15 cellular contexts compared by ENCODE assay signal in the genomic region with DNA sequence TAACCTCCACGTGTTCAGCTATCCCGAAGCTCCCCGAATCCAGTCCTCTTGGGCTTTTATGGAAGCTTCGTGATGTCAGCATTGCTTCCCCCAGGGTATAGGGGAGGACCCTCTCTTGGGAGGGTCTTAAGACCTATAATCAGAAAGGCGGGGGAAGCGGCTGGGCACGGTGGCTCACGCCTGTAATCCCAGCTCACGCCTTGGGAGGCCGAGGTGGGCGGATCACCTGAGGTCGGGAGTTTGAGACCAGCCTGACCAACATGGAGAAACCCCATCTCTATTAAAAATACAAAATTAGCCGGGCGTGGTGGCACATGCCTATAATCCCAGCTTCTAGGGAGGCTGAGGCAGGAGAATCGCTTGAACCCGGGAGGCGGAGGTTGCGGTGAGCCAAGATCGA. TPM values are rescaled to one million over a fixed set of nuclear protein-coding genes. Genes with fewer than 3 reads are reported as not detected.
"Had no signal": no experiment of that assay in that cellular context is flagged by ENCODE, and none has a peak within 500 bp of the region (broad histone marks: within the 10 kb centered on the region; RNA-seq: fewer than 3 reads in every experiment).

No MANE protein-coding gene starts in this region.

RNA-seq across cellular contexts. Expression of a gene that starts 29.8 kb away (rescaled TPM):
- total RNA-seq: activated naive CD4-positive, alpha-beta T cell treated with anti-CD3 and anti-CD28 coated beads for 36 hours; activated naive CD4-positive, alpha-beta T cell treated with anti-CD3 and anti-CD28 coated beads, Interleukin-2, amount 50 U/mL, for 72 hours; activated naive CD8-positive, alpha-beta T cell treated with anti-CD3 and anti-CD28 coated beads for 36 hours; activated naive CD8-positive, alpha-beta T cell treated with anti-CD3 and anti-CD28 coated beads, Interleukin-2, amount 10 ng/mL, durations not matched to agents 7 days and 5 days; activated T-cell treated with anti-CD3 and anti-CD28 coated beads, Interleukin-2, amount 50 U/mL, for 4 hours; activated T-cell treated with anti-CD3 and anti-CD28 coated beads, Interleukin-2, amount 50 U/mL, for 72 hours; ascending aorta; astrocyte; body of pancreas; cardiac muscle cell; cardiac septum; cerebellum; chondrocyte had no signal
- polyA plus RNA-seq: aorta, cardiac muscle cell had no signal

RNA-seq across cellular contexts. Expression of a gene that starts 54.2 kb away (rescaled TPM):
- total RNA-seq: astrocyte, bronchial epithelial cell, cardiac muscle cell, cerebellum, chondrocyte had no signal
